In genomic region chr11:63958013-63958412, GRCh38 we compare ENCODE assay signal across 1 cellular context.
TF ChIP-seq lines count a peak whose summit lies in the region.

No MANE protein-coding gene starts in this region.

TF ChIP-seq in GM12878, 131 proteins besides CTCF, POLR2A, EP300 and RAD21:
- TF ChIP-seq PAX5 (IDR thresholded peaks at IDR 0.05; ENCODE audit: borderline replicate concordance, low read depth, low read length) (no peak), FOXK2 (IDR thresholded peaks at IDR 0.05) (no peak), RFX5 (IDR thresholded peaks at IDR 0.05; ENCODE audit: low read depth, low read length) (no peak)
